ENCODE assay signal across 14 cellular contexts in the genomic region with DNA sequence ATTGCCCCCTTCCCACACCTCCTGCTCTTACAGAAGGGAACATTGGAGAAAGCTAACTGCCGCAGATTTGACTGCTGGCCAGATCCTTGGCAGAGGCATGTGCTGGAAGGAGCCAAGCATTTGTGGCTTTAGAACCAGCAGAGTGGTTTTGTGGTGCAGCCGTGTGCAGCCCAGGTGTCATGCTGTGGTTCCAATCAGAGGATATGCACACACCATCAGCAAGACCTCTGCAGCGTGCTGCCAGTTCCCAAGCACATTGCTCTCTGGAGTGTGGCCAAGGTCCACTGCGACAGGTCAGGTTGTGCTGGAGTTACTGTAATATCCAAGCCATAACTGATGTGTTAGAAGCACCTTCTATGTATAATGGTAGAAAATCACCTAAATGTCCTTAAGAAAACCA.
DNase-seq lines count a peak whose midpoint lies in the region; ATAC-seq, FAIRE-seq and TF ChIP-seq lines count a peak whose summit lies in the region.
"Had no signal": no experiment of that assay in that cellular context is flagged by ENCODE, and none has a peak within 500 bp of the region (broad histone marks: within the 10 kb centered on the region; RNA-seq: fewer than 3 reads in every experiment).

No MANE protein-coding gene starts in this region.

- H3K9me3 ChIP-seq in astrocyte (ENCODE audit: insufficient read depth, low read depth, low read length) = no peaks in the 10 kb centered on the region
- H3K9me3 ChIP-seq in right lobe of liver = no peaks in the 10 kb centered on the region
- H3K9me3 ChIP-seq in small intestine (ENCODE audit: control insufficient read depth, low read depth) = no peaks in the 10 kb centered on the region
- no peaks in the 10 kb centered on the region for H3K9me3 ChIP-seq in WERI-Rb-1 (ENCODE audit: severe bottlenecking)
- H3K9me3 ChIP-seq: ovary had no signal

- no peaks in the 10 kb centered on the region for H3K27me3 Mint-ChIP-seq in astrocyte (ENCODE audit: low read depth, unreplicated experiment)

- H3K27me3 ChIP-seq in astrocyte (ENCODE audit: insufficient read depth, low read length) (peaks cover 7% of the 10 kb centered on the region), right lobe of liver (no peaks in the 10 kb centered on the region), small intestine (ENCODE audit: control insufficient read depth in 2 of 2, insufficient read depth in 2 of 2, low read length in 2 of 2) (no peaks in the 10 kb centered on the region), WERI-Rb-1 (ENCODE audit: insufficient read depth, low read depth, severe bottlenecking) (no peaks in the 10 kb centered on the region)
- H3K27me3 ChIP-seq: ovary had no signal

- no peak overlapping the region for H3K9ac ChIP-seq in astrocyte (ENCODE audit: low read length)

- no peak for TF ChIP-seq POLR2A in right lobe of liver (IDR thresholded peaks at IDR 0.05)

- H3K36me3 ChIP-seq in astrocyte (ENCODE audit: insufficient read depth, low read length) = no peaks in the 10 kb centered on the region
- H3K36me3 ChIP-seq in right lobe of liver = no peaks in the 10 kb centered on the region
- H3K36me3 ChIP-seq in small intestine (ENCODE audit: control insufficient read depth in 2 of 2, insufficient read depth in 2 of 2, low read length in 2 of 2) = no peaks in the 10 kb centered on the region
- no peaks in the 10 kb centered on the region for H3K36me3 ChIP-seq in WERI-Rb-1
- H3K36me3 ChIP-seq: ovary had no signal

- H3K4me2 ChIP-seq in astrocyte (ENCODE audit: low read length) = peak overlapping the region; percentile 2

- H3K4me3 ChIP-seq in astrocyte (ENCODE audit: insufficient read depth, low read depth, low read length) (no peak overlapping the region), right lobe of liver (no peak overlapping the region), small intestine (ENCODE audit: low read depth in 1 of 2, low read length in 2 of 2) (no peak overlapping the region), WERI-Rb-1 (ENCODE audit: low read depth, low read length) (no peak overlapping the region), coronary artery (no peak overlapping the region)
- H3K4me3 ChIP-seq: ovary had no signal

- H3K4me3 Mint-ChIP-seq in astrocyte (ENCODE audit: unreplicated experiment) = no peak overlapping the region
- H3K4me3 Mint-ChIP-seq: naive B cell; T-helper 2 cell treated with Interferon-gamma antibody and Interleukin-4, amounts not matched to agents 5 μg/mL and 100 μg/mL, for 36 hours had no signal

- H3K27ac ChIP-seq in astrocyte (ENCODE audit: low read depth, low read length) (no peak overlapping the region), right lobe of liver (no peak overlapping the region), small intestine (ENCODE audit: low read depth in 1 of 2, low read length in 1 of 2) (no peak overlapping the region), WERI-Rb-1 (no peak overlapping the region), coronary artery (no peak overlapping the region)
- H3K27ac ChIP-seq: ovary had no signal

- TF ChIP-seq CTCF in astrocyte (IDR thresholded peaks at IDR 0.05; ENCODE audit: insufficient read depth, low read depth, low read length) = no peak
- TF ChIP-seq CTCF in right lobe of liver (IDR thresholded peaks at IDR 0.05) = no peak
- no peak for TF ChIP-seq CTCF in WERI-Rb-1 (IDR thresholded peaks at IDR 0.05; ENCODE audit: low read depth, low read length)
- TF ChIP-seq CTCF in coronary artery (IDR thresholded peaks at IDR 0.05) = no peak

- no peaks in the 10 kb centered on the region for H3K36me3 Mint-ChIP-seq in astrocyte (ENCODE audit: low read depth, unreplicated experiment)
- H3K36me3 Mint-ChIP-seq: naive B cell had no signal

- H3K4me1 Mint-ChIP-seq in astrocyte (ENCODE audit: low read depth, unreplicated experiment) = peaks cover 19% of the 10 kb centered on the region
- H3K4me1 Mint-ChIP-seq: naive B cell had no signal

- no peaks in the 10 kb centered on the region for H4K20me1 ChIP-seq in astrocyte (ENCODE audit: insufficient read depth, low read length)

- intact Hi-C loops in right lobe of liver (cut with DNase I) = no loop called here

- DNase-seq in Daoy (ENCODE audit: low read depth) (peak; percentile 51), NCI-H1092 (lab: John Stamatoyannopoulos, UW) (peak; percentile 53), astrocyte (ENCODE audit: low read depth) (peak; percentile 63), right lobe of liver (peak; percentile 21 to 53 (median 52)), small intestine (no peak), WERI-Rb-1 (no peak), coronary artery (ENCODE audit: low spot score) (no peak)
- DNase-seq: COR-L47, left ventricle myocardium superior, naive B cell, ovary had no signal

- no peak overlapping the region for H2AFZ ChIP-seq in astrocyte (ENCODE audit: low read depth, low read length)

- ATAC-seq in right lobe of liver = peak in 3 of 4 donors; percentile 43 to 50 (median 50)
- ATAC-seq: activated CD4-positive, CD25-positive, alpha-beta regulatory T cell treated with anti-CD3 and anti-CD28 coated beads, Interleukin-2, amount 50 U/mL, for 24 hours; left ventricle myocardium superior had no signal

- H3K9me3 Mint-ChIP-seq in astrocyte (ENCODE audit: unreplicated experiment) = no peaks in the 10 kb centered on the region
- H3K9me3 Mint-ChIP-seq: naive B cell; T-helper 2 cell treated with Interferon-gamma antibody and Interleukin-4, amounts not matched to agents 5 μg/mL and 100 μg/mL, for 36 hours had no signal

- H3K79me2 ChIP-seq in astrocyte (ENCODE audit: insufficient read depth, low read length) = no peaks in the 10 kb centered on the region

- H3K4me1 ChIP-seq in astrocyte (ENCODE audit: insufficient read depth, low read length) (peaks cover 17% of the 10 kb centered on the region), right lobe of liver (no peaks in the 10 kb centered on the region), small intestine (ENCODE audit: control insufficient read depth in 2 of 2, insufficient read depth in 1 of 2, low read depth in 1 of 2, low read length in 1 of 2) (no peaks in the 10 kb centered on the region)

- no peak overlapping the region for H3K27ac Mint-ChIP-seq in astrocyte (ENCODE audit: unreplicated experiment)
- H3K27ac Mint-ChIP-seq: naive B cell; T-helper 2 cell treated with Interferon-gamma antibody and Interleukin-4, amounts not matched to agents 5 μg/mL and 100 μg/mL, for 36 hours had no signal

- no peak for FAIRE-seq in astrocyte (lab: Jason Lieb, UNC)
- FAIRE-seq in small intestine (lab: Jason Lieb, UNC) = no peak
- FAIRE-seq: GM12891 had no signal

- WGBS in right lobe of liver (ENCODE audit: insufficient coverage, low coverage, low lambda C conversion rate, missing lambda C conversion rate) = 38% methylated on average over 3 of the region's 4 CpGs
- 30 to 47% (median 38%) methylated on average over 4 of the region's 4 CpGs for WGBS in small intestine, 3 donors

Comparison
In these comparisons a context has a peak if more than half of its experiments do, and no peak if none do; other contexts are left out.
1. DNase-seq: peak in Daoy (single experiment), NCI-H1092 (single experiment), astrocyte (single experiment) and right lobe of liver (3 of 3); none in small intestine (single experiment), WERI-Rb-1 (single experiment) and coronary artery (single experiment).